ENCODE assay signal across 9 cellular contexts in genomic region chr9:131396626-131397025, GRCh38. TPM values are rescaled to one million over a fixed set of nuclear protein-coding genes. Genes with fewer than 3 reads are reported as not detected.
DNase-seq lines count a peak whose midpoint lies in the region; ATAC-seq and TF ChIP-seq lines count a peak whose summit lies in the region.
"Had no signal": no experiment of that assay in that cellular context is flagged by ENCODE, and none has a peak within 500 bp of the region (broad histone marks: within the 10 kb centered on the region; RNA-seq: fewer than 3 reads in every experiment).

No MANE protein-coding gene starts in this region.

- no peaks in the 10 kb centered on the region for H3K27me3 ChIP-seq in layer of hippocampus (ENCODE audit: control insufficient read depth, insufficient read depth, low read length)
- no peaks in the 10 kb centered on the region for H3K27me3 ChIP-seq in thymus (ENCODE audit: control insufficient read depth, insufficient read depth)

- H3K9me3 Mint-ChIP-seq in activated CD8-positive, alpha-beta memory T cell treated with anti-CD3 and anti-CD28 coated beads, Interleukin-2, amount 10 ng/mL, durations not matched to agents 7 days and 5 days (ENCODE audit: low read depth) = no peaks in the 10 kb centered on the region
- no peaks in the 10 kb centered on the region for H3K9me3 Mint-ChIP-seq in activated naive CD8-positive, alpha-beta T cell treated with anti-CD3 and anti-CD28 coated beads, Interleukin-2, amount 50 U/mL, for 24 hours

- H3K4me3 Mint-ChIP-seq in activated CD8-positive, alpha-beta memory T cell treated with anti-CD3 and anti-CD28 coated beads, Interleukin-2, amount 10 ng/mL, durations not matched to agents 7 days and 5 days = peak overlapping the region; percentile 83
- peak overlapping the region; percentile 93 for H3K4me3 Mint-ChIP-seq in activated naive CD8-positive, alpha-beta T cell treated with anti-CD3 and anti-CD28 coated beads, Interleukin-2, amount 50 U/mL, for 24 hours

- no peak for DNase-seq in activated CD8-positive, alpha-beta memory T cell treated with anti-CD3 and anti-CD28 coated beads, Interleukin-2, amount 10 ng/mL, durations not matched to agents 7 days and 5 days
- no peak for DNase-seq in activated CD8-positive, alpha-beta memory T cell treated with anti-CD3 and anti-CD28 coated beads for 24 hours
- DNase-seq in activated naive CD8-positive, alpha-beta T cell treated with anti-CD3 and anti-CD28 coated beads, Interleukin-2, amount 50 U/mL, for 24 hours = no peak
- DNase-seq in GM13976 (ENCODE audit: low spot score) = no peak
- DNase-seq: COR-L47 had no signal

- peaks cover 65% of the 10 kb centered on the region for H3K4me1 Mint-ChIP-seq in activated CD8-positive, alpha-beta memory T cell treated with anti-CD3 and anti-CD28 coated beads, Interleukin-2, amount 10 ng/mL, durations not matched to agents 7 days and 5 days
- H3K4me1 Mint-ChIP-seq in activated naive CD8-positive, alpha-beta T cell treated with anti-CD3 and anti-CD28 coated beads, Interleukin-2, amount 50 U/mL, for 24 hours = peaks cover 69% of the 10 kb centered on the region

- no peak for TF ChIP-seq CTCF in GM13976 (IDR thresholded peaks at IDR 0.05; ENCODE audit: borderline replicate concordance, control extremely low read depth, extremely low read depth, insufficient read depth, missing control alignments)

- H3K4me1 ChIP-seq in thymus (ENCODE audit: control insufficient read depth, insufficient read depth, low read length) = peaks cover 35% of the 10 kb centered on the region

- H3K27ac ChIP-seq in layer of hippocampus (ENCODE audit: low read depth, low read length) = peak overlapping the region; percentile 42
- peak overlapping the region; percentile 68 for H3K27ac ChIP-seq in thymus (ENCODE audit: low read depth)

- in situ Hi-C loops in GM13976 (cut with MboI; ENCODE audit: low sequenced_read_pairs, unreplicated experiment) = no loop called here

- 88% methylated on average over 3 of the region's 3 CpGs for WGBS in thymus

- ATAC-seq in activated CD8-positive, alpha-beta memory T cell treated with anti-CD3 and anti-CD28 coated beads, Interleukin-2, amount 10 ng/mL, durations not matched to agents 7 days and 5 days = no peak
- ATAC-seq in activated naive CD8-positive, alpha-beta T cell treated with anti-CD3 and anti-CD28 coated beads, Interleukin-2, amount 50 U/mL, for 24 hours = no peak
- ATAC-seq in GM18868 (IDR thresholded peaks at IDR 0.05; ENCODE audit: unreplicated experiment) = no peak
- ATAC-seq in HG02938 (IDR thresholded peaks at IDR 0.05; ENCODE audit: unreplicated experiment) = no peak

- H3K27me3 Mint-ChIP-seq in activated CD8-positive, alpha-beta memory T cell treated with anti-CD3 and anti-CD28 coated beads, Interleukin-2, amount 10 ng/mL, durations not matched to agents 7 days and 5 days = no peaks in the 10 kb centered on the region
- H3K27me3 Mint-ChIP-seq in activated naive CD8-positive, alpha-beta T cell treated with anti-CD3 and anti-CD28 coated beads, Interleukin-2, amount 50 U/mL, for 24 hours = no peaks in the 10 kb centered on the region

- CTCF ChIA-PET in activated CD8-positive, alpha-beta memory T cell treated with anti-CD3 and anti-CD28 coated beads, Interleukin-2, amount 10 ng/mL, durations not matched to agents 7 days and 5 days (lab: Charles Lee) = interaction anchor here (0.5 to 2.5 kb wide), 8 partner anchors 9 to 104 kb away, joined by 3 to 19 read pairs (median 3); no protein-coding TSS in a partner anchor

- peaks cover 22% of the 10 kb centered on the region for H3K36me3 Mint-ChIP-seq in activated CD8-positive, alpha-beta memory T cell treated with anti-CD3 and anti-CD28 coated beads, Interleukin-2, amount 10 ng/mL, durations not matched to agents 7 days and 5 days
- H3K36me3 Mint-ChIP-seq in activated naive CD8-positive, alpha-beta T cell treated with anti-CD3 and anti-CD28 coated beads, Interleukin-2, amount 50 U/mL, for 24 hours (ENCODE audit: low read depth) = peaks cover 20% of the 10 kb centered on the region

- peak overlapping the region; percentile 18 for H3K4me3 ChIP-seq in thymus (ENCODE audit: low read length)

- H3K27ac Mint-ChIP-seq in activated CD8-positive, alpha-beta memory T cell treated with anti-CD3 and anti-CD28 coated beads, Interleukin-2, amount 10 ng/mL, durations not matched to agents 7 days and 5 days = peak overlapping the region; percentile 88
- peak overlapping the region; percentile 76 for H3K27ac Mint-ChIP-seq in activated naive CD8-positive, alpha-beta T cell treated with anti-CD3 and anti-CD28 coated beads, Interleukin-2, amount 50 U/mL, for 24 hours

- H3K9me3 ChIP-seq in thymus (ENCODE audit: control insufficient read depth) = no peaks in the 10 kb centered on the region

- peaks cover 3% of the 10 kb centered on the region for H3K36me3 ChIP-seq in thymus (ENCODE audit: control insufficient read depth, insufficient read depth)

RNA-seq across cellular contexts. Expression of gene PRRC2B, which starts 2.7 kb away (rescaled TPM):
- total RNA-seq in activated CD8-positive, alpha-beta memory T cell treated with anti-CD3 and anti-CD28 coated beads, Interleukin-2, amount 10 ng/mL, durations not matched to agents 7 days and 5 days = 100 to 1,000 TPM; 242 to 293 TPM
- polyA plus RNA-seq in thymus = 73.5 TPM
